Comparison of ENCODE assay signal across 1 cellular context in the genomic region with DNA sequence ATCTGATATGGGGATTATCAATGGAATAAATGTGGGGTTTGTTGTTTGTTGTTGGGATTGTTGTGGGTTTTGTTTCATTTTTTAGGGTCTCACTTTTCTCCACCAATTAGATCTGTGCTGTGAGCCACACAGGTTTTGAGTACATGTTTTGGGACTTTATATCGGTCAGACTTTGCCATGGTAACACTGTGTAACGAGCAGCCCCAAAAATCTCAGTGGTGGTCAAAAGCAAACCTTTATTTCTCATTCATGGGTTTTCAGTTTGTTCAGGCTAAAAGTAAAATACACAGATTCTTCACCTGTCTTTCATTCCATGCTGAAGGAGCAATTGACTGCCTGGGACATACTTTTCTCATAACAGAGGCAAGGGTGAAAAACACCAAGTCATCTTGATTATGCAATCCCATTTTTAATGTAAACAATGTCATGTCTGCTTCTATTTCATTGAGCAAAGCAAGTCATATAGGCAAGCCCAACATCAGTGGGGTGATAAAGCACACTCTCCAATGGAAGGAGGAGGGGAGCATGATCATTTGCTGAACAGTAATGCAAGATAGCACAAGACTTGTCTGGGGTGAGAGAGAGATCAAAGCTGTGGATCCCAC.
TF ChIP-seq lines count a peak whose summit lies in the region.

No MANE protein-coding gene starts in this region.

TF ChIP-seq in K562, 482 proteins besides CTCF, POLR2A, EP300 and RAD21 (continued from another document):
- TF ChIP-seq, protein P1, sequence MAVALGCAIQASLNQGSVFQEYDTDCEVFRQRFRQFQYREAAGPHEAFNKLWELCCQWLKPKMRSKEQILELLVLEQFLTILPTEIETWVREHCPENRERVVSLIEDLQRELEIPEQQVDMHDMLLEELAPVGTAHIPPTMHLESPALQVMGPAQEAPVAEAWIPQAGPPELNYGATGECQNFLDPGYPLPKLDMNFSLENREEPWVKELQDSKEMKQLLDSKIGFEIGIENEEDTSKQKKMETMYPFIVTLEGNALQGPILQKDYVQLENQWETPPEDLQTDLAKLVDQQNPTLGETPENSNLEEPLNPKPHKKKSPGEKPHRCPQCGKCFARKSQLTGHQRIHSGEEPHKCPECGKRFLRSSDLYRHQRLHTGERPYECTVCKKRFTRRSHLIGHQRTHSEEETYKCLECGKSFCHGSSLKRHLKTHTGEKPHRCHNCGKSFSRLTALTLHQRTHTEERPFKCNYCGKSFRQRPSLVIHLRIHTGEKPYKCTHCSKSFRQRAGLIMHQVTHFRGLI (CRISPR knock-in tag; IDR thresholded peaks at IDR 0.05), result no peak
- peak; percentile 75 for TF ChIP-seq CEBPB (tag; IDR thresholded peaks at IDR 0.05)
